In the genomic region with DNA sequence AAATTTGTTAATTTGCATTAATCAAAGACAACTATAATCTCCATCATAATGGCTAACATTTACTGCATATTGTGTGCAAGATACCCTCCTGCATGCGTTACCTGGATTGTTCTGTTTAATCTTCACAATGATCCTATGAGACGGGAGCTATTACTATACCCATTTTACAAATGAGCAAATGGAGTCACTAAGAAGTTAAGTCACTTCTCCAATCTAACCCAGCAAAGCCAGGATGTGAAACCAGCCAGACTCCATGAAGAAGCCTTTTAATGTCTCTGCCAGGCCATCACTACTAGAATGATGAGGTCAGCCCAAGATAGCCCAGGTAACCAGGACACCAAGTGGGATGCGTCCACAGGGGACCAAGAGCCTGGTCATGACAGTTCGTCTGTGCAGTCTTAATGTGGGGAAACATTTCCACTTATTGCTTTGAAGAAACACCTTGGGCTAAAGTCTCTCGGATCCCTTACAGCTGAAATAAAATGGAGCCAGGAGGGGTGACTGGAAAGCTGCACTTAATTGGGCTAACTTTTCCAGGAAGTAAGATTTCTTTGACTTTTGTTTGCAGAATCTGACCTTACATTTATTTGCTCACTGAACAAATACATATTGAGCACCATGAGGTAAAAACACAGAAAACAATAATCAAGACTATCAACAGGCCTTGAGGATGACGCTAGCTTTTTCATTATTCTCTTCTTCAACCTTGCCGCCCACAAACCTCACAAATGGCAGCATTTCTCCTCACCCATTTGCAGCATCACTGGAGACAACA, we compare ENCODE assay signal across 1 cellular context.
TF ChIP-seq lines count a peak whose summit lies in the region.

No MANE protein-coding gene starts in this region.

TF ChIP-seq in GM23338, 12 proteins besides CTCF, POLR2A, EP300 and RAD21 (continued from another document):
- TF ChIP-seq, protein P1, sequence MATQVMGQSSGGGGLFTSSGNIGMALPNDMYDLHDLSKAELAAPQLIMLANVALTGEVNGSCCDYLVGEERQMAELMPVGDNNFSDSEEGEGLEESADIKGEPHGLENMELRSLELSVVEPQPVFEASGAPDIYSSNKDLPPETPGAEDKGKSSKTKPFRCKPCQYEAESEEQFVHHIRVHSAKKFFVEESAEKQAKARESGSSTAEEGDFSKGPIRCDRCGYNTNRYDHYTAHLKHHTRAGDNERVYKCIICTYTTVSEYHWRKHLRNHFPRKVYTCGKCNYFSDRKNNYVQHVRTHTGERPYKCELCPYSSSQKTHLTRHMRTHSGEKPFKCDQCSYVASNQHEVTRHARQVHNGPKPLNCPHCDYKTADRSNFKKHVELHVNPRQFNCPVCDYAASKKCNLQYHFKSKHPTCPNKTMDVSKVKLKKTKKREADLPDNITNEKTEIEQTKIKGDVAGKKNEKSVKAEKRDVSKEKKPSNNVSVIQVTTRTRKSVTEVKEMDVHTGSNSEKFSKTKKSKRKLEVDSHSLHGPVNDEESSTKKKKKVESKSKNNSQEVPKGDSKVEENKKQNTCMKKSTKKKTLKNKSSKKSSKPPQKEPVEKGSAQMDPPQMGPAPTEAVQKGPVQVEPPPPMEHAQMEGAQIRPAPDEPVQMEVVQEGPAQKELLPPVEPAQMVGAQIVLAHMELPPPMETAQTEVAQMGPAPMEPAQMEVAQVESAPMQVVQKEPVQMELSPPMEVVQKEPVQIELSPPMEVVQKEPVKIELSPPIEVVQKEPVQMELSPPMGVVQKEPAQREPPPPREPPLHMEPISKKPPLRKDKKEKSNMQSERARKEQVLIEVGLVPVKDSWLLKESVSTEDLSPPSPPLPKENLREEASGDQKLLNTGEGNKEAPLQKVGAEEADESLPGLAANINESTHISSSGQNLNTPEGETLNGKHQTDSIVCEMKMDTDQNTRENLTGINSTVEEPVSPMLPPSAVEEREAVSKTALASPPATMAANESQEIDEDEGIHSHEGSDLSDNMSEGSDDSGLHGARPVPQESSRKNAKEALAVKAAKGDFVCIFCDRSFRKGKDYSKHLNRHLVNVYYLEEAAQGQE (IDR thresholded peaks at IDR 0.05; ENCODE audit: unreplicated experiment) = no peak
- TF ChIP-seq EZH2 (IDR thresholded peaks at IDR 0.05; ENCODE audit: low read depth, unreplicated experiment) (no peak), EZH2phosphoT487 (IDR thresholded peaks at IDR 0.05; ENCODE audit: unreplicated experiment) (no peak), STAT1 (IDR thresholded peaks at IDR 0.05; ENCODE audit: unreplicated experiment) (no peak)
- TF ChIP-seq, protein P2, sequence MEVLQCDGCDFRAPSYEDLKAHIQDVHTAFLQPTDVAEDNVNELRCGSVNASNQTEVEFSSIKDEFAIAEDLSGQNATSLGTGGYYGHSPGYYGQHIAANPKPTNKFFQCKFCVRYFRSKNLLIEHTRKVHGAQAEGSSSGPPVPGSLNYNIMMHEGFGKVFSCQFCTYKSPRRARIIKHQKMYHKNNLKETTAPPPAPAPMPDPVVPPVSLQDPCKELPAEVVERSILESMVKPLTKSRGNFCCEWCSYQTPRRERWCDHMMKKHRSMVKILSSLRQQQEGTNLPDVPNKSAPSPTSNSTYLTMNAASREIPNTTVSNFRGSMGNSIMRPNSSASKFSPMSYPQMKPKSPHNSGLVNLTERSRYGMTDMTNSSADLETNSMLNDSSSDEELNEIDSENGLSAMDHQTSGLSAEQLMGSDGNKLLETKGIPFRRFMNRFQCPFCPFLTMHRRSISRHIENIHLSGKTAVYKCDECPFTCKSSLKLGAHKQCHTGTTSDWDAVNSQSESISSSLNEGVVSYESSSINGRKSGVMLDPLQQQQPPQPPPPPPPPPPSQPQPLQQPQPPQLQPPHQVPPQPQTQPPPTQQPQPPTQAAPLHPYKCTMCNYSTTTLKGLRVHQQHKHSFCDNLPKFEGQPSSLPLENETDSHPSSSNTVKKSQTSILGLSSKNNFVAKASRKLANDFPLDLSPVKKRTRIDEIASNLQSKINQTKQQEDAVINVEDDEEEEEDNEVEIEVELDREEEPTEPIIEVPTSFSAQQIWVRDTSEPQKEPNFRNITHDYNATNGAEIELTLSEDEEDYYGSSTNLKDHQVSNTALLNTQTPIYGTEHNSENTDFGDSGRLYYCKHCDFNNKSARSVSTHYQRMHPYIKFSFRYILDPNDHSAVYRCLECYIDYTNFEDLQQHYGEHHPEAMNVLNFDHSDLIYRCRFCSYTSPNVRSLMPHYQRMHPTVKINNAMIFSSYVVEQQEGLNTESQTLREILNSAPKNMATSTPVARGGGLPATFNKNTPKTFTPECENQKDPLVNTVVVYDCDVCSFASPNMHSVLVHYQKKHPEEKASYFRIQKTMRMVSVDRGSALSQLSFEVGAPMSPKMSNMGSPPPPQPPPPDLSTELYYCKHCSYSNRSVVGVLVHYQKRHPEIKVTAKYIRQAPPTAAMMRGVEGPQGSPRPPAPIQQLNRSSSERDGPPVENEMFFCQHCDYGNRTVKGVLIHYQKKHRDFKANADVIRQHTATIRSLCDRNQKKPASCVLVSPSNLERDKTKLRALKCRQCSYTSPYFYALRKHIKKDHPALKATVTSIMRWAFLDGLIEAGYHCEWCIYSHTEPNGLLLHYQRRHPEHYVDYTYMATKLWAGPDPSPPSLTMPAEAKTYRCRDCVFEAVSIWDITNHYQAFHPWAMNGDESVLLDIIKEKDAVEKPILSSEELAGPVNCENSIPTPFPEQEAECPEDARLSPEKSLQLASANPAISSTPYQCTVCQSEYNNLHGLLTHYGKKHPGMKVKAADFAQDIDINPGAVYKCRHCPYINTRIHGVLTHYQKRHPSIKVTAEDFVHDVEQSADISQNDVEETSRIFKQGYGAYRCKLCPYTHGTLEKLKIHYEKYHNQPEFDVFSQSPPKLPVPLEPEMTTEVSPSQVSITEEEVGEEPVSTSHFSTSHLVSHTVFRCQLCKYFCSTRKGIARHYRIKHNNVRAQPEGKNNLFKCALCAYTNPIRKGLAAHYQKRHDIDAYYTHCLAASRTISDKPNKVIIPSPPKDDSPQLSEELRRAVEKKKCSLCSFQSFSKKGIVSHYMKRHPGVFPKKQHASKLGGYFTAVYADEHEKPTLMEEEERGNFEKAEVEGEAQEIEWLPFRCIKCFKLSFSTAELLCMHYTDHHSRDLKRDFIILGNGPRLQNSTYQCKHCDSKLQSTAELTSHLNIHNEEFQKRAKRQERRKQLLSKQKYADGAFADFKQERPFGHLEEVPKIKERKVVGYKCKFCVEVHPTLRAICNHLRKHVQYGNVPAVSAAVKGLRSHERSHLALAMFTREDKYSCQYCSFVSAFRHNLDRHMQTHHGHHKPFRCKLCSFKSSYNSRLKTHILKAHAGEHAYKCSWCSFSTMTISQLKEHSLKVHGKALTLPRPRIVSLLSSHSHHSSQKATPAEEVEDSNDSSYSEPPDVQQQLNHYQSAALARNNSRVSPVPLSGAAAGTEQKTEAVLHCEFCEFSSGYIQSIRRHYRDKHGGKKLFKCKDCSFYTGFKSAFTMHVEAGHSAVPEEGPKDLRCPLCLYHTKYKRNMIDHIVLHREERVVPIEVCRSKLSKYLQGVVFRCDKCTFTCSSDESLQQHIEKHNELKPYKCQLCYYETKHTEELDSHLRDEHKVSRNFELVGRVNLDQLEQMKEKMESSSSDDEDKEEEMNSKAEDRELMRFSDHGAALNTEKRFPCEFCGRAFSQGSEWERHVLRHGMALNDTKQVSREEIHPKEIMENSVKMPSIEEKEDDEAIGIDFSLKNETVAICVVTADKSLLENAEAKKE (CRISPR knock-in tag; IDR thresholded peaks at IDR 0.05) = no peak
